Comparison of ENCODE assay signal across 1 cellular context in genomic region chr5:160008877-160009590, GRCh38.
TF ChIP-seq lines count a peak whose summit lies in the region.

TTC1 (plus strand) TSS chr5:160009139; CDS start chr5:160010529, 1,390 bp downstream.

TF ChIP-seq in HEK293, 187 proteins besides CTCF, POLR2A, EP300 and RAD21 (continued from another document and continues in another):
- TF ChIP-seq ZNF645 (tag by site-specific recombination; IDR thresholded peaks at IDR 0.05) (peak; percentile 92; the same call in 1 of the 2 replicates), ZNF837 (tag by site-specific recombination; IDR thresholded peaks at IDR 0.05) (no peak), SETDB1 (IDR thresholded peaks at IDR 0.05; ENCODE audit: insufficient read length, low read length) (no peak), ZNF335 (tag by site-specific recombination; conservative IDR thresholded peaks at IDR 0.05) (peak; percentile 74), WT1 (tag by site-specific recombination; IDR thresholded peaks at IDR 0.05) (peak; percentile 68; the same call in 1 of the 2 replicates), ZNF692 (tag by site-specific recombination; IDR thresholded peaks at IDR 0.05) (peak; percentile 81), MZF1 (tag by site-specific recombination; IDR thresholded peaks at IDR 0.05; ENCODE audit: borderline replicate concordance) (peak; percentile 96; the same call in 1 of the 2 replicates), ZNF549 (tag by site-specific recombination; IDR thresholded peaks at IDR 0.05) (no peak), KLF1 (tag by site-specific recombination; IDR thresholded peaks at IDR 0.05) (peak; percentile 48; the same call in 1 of the 2 replicates), ZNF561 (tag by site-specific recombination; IDR thresholded peaks at IDR 0.05; ENCODE audit: borderline replicate concordance) (no peak), PRDM10 (tag by site-specific recombination; IDR thresholded peaks at IDR 0.05) (peak; percentile 51), ZNF354C (tag by site-specific recombination; IDR thresholded peaks at IDR 0.05; ENCODE audit: borderline replicate concordance, low read depth) (peak; percentile 99), ZNF148 (tag by site-specific recombination; IDR thresholded peaks at IDR 0.05; ENCODE audit: borderline replicate concordance) (no peak), ZNF280D (tag by site-specific recombination; IDR thresholded peaks at IDR 0.05) (peak; percentile 46; the same call in 1 of the 2 replicates), ZBTB48 (tag by site-specific recombination; IDR thresholded peaks at IDR 0.05) (no peak), ZNF48 (tag by site-specific recombination; IDR thresholded peaks at IDR 0.05) (no peak), ZNF302 (tag by site-specific recombination; IDR thresholded peaks at IDR 0.05; ENCODE audit: low read depth) (peak; percentile 95), FEZF1 (tag by site-specific recombination; IDR thresholded peaks at IDR 0.05) (peak; percentile 61; the same call in 1 of the 2 replicates), ZFP37 (tag by site-specific recombination; IDR thresholded peaks at IDR 0.05) (peak; percentile 99), ZNF23 (tag by site-specific recombination; IDR thresholded peaks at IDR 0.05; ENCODE audit: borderline replicate concordance) (peak; percentile 80; the same call in 1 of the 2 replicates), ZNF510 (tag by site-specific recombination; IDR thresholded peaks at IDR 0.05; ENCODE audit: insufficient replicate concordance) (peak; percentile 99), ZSCAN23 (tag by site-specific recombination; IDR thresholded peaks at IDR 0.05) (peak; percentile 98; the same call in 1 of the 2 replicates), ZNF398 (tag by site-specific recombination; IDR thresholded peaks at IDR 0.05) (no peak), SCRT2 (tag by site-specific recombination; IDR thresholded peaks at IDR 0.05) (peak; percentile 65; the same call in 1 of the 2 replicates), ZSCAN30 (tag by site-specific recombination; IDR thresholded peaks at IDR 0.05) (no peak), ZNF146 (tag by site-specific recombination; IDR thresholded peaks at IDR 0.05) (peak; percentile 83), INSM2 (tag by site-specific recombination; IDR thresholded peaks at IDR 0.05) (peak; percentile 71; the same call in 1 of the 2 replicates), HOXA7 (CRISPR knock-in tag; IDR thresholded peaks at IDR 0.05; ENCODE audit: borderline replicate concordance) (no peak), ZNF114 (tag by site-specific recombination; IDR thresholded peaks at IDR 0.05) (no peak), RBAK (tag by site-specific recombination; IDR thresholded peaks at IDR 0.05) (peak; percentile 97), ZBTB17 (tag by site-specific recombination; IDR thresholded peaks at IDR 0.05) (peak; percentile 85), ZNF792 (tag by site-specific recombination; IDR thresholded peaks at IDR 0.05) (no peak), ZNF707 (tag by site-specific recombination; IDR thresholded peaks at IDR 0.05) (0 out of 2 replicates have a peak, but pooled peaks have one; percentile 47), ZNF571 (tag by site-specific recombination; IDR thresholded peaks at IDR 0.05) (no peak), ZNF629 (tag by site-specific recombination; IDR thresholded peaks at IDR 0.05) (peak; percentile 99), TSHZ1 (tag by site-specific recombination; IDR thresholded peaks at IDR 0.05; ENCODE audit: borderline replicate concordance) (peak; percentile 95; the same call in 1 of the 2 replicates), ZNF701 (tag by site-specific recombination; IDR thresholded peaks at IDR 0.05) (no peak), KLF7 (tag by site-specific recombination; IDR thresholded peaks at IDR 0.05; ENCODE audit: borderline replicate concordance) (peak; percentile 98), ZBTB8A (tag by site-specific recombination; IDR thresholded peaks at IDR 0.05) (peak; percentile 98)
